ENCODE assay signal across 19 cellular contexts in genomic region chr1:219155140-219155539, GRCh38.
"Had no signal": no experiment of that assay in that cellular context is flagged by ENCODE, and none has a peak within 500 bp of the region (broad histone marks: within the 10 kb centered on the region; RNA-seq: fewer than 3 reads in every experiment).

No MANE protein-coding gene starts in this region.

- H3K27me3 Mint-ChIP-seq: activated CD4-positive, alpha-beta T cell treated with anti-CD3 and anti-CD28 coated beads, Interleukin-2, amount 10 ng/mL, durations not matched to agents 7 days and 5 days had no signal

- DNase-seq: activated CD4-positive, alpha-beta T cell treated with anti-CD3 and anti-CD28 coated beads, Interleukin-2, amount 10 ng/mL, durations not matched to agents 7 days and 5 days; activated CD8-positive, alpha-beta memory T cell treated with anti-CD3 and anti-CD28 coated beads for 24 hours; activated naive CD4-positive, alpha-beta T cell treated with Interleukin-2 at 50 U/mL for 16 hours; activated naive CD8-positive, alpha-beta T cell treated with anti-CD3 and anti-CD28 coated beads, Interleukin-2, amount 50 U/mL, for 24 hours; colonic mucosa; hypothalamus; kidney glomerular epithelial cell; mucosa of descending colon; nucleus accumbens; stimulated activated CD4-positive, alpha-beta T cell treated with anti-CD3 and anti-CD28 coated beads, Interleukin-15, amount 100 ng/mL, for 24 hours; stimulated activated CD4-positive, alpha-beta T cell treated with anti-CD3 and anti-CD28 coated beads, Interleukin-4, amount 100 ng/mL, for 24 hours; T-helper 1 cell; upper lobe of right lung had no signal

- H3K4me3 Mint-ChIP-seq: activated CD4-positive, alpha-beta T cell treated with anti-CD3 and anti-CD28 coated beads, Interleukin-2, amount 10 ng/mL, durations not matched to agents 7 days and 5 days; activated naive CD8-positive, alpha-beta T cell treated with anti-CD3 and anti-CD28 coated beads, Interleukin-2, amount 50 U/mL, for 24 hours; natural killer cell treated with Interleukin-12 subunit alpha and Interleukin-12 subunit beta and Interleukin-15 and Interleukin-18, amount 100 ng/mL, for 72 hours; stimulated activated naive CD8-positive, alpha-beta T cell treated with anti-CD3 and anti-CD28 coated beads, Interleukin-15, Interleukin-2, amounts not matched to agents 100 ng/mL and 50 ng/mL, for 24 hours; WTC11 had no signal

- H3K9me3 Mint-ChIP-seq: activated CD4-positive, alpha-beta T cell treated with anti-CD3 and anti-CD28 coated beads, Interleukin-2, amount 10 ng/mL, durations not matched to agents 7 days and 5 days; activated naive CD8-positive, alpha-beta T cell treated with anti-CD3 and anti-CD28 coated beads, Interleukin-2, amount 50 U/mL, for 24 hours; natural killer cell treated with Interleukin-12 subunit alpha and Interleukin-12 subunit beta and Interleukin-15 and Interleukin-18, amount 100 ng/mL, for 72 hours; stimulated activated naive CD8-positive, alpha-beta T cell treated with anti-CD3 and anti-CD28 coated beads, Interleukin-15, Interleukin-2, amounts not matched to agents 100 ng/mL and 50 ng/mL, for 24 hours; WTC11 had no signal

- H3K36me3 Mint-ChIP-seq: natural killer cell treated with Interleukin-12 subunit alpha and Interleukin-12 subunit beta and Interleukin-15 and Interleukin-18, amount 100 ng/mL, for 72 hours; WTC11 had no signal

- H3K27ac Mint-ChIP-seq: activated CD4-positive, alpha-beta T cell treated with anti-CD3 and anti-CD28 coated beads, Interleukin-2, amount 10 ng/mL, durations not matched to agents 7 days and 5 days; activated naive CD8-positive, alpha-beta T cell treated with anti-CD3 and anti-CD28 coated beads, Interleukin-2, amount 50 U/mL, for 24 hours; natural killer cell treated with Interleukin-12 subunit alpha and Interleukin-12 subunit beta and Interleukin-15 and Interleukin-18, amount 100 ng/mL, for 72 hours; stimulated activated naive CD8-positive, alpha-beta T cell treated with anti-CD3 and anti-CD28 coated beads, Interleukin-15, Interleukin-2, amounts not matched to agents 100 ng/mL and 50 ng/mL, for 24 hours; WTC11 had no signal

- H3K4me3 ChIP-seq: ascending aorta, cardiac muscle cell, colonic mucosa, lung, mucosa of descending colon, upper lobe of right lung had no signal

- ATAC-seq: activated naive CD8-positive, alpha-beta T cell treated with anti-CD3 and anti-CD28 coated beads, Interleukin-2, amount 50 U/mL, for 24 hours; mucosa of descending colon; natural killer cell treated with Interleukin-12 subunit alpha and Interleukin-12 subunit beta and Interleukin-15 and Interleukin-18, amount 100 ng/mL, for 72 hours; upper lobe of right lung; WTC11 had no signal

- H3K4me1 Mint-ChIP-seq: activated CD4-positive, alpha-beta T cell treated with anti-CD3 and anti-CD28 coated beads, Interleukin-2, amount 10 ng/mL, durations not matched to agents 7 days and 5 days; activated naive CD8-positive, alpha-beta T cell treated with anti-CD3 and anti-CD28 coated beads, Interleukin-2, amount 50 U/mL, for 24 hours; WTC11 had no signal
